ENCODE assay signal across 13 cellular contexts in the genomic region with DNA sequence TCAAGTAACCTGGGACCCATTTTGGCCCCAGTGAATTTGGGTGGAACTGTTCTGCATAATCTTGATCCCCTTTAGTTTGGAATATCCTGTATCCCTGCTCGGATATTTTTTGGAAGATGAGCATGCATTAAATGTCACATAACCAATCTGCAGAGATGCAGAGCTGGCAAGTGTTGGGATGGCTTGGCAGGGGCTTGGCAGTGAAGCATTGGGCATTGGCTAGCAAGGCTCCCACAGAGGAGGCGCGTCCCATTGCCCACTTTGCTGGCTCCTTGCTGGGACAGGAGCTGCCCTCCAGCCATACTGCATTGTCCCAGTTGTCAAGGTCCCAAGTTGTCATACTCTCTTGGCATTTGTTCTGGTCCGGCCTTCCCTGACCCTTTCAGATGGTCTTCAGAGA. TPM values are rescaled to one million over a fixed set of nuclear protein-coding genes. Genes with fewer than 3 reads are reported as not detected.
A peak's percentile ranks its signal among the peaks of the same experiment; 100 is the strongest.
DNase-seq lines count a peak whose midpoint lies in the region; ATAC-seq and TF ChIP-seq lines count a peak whose summit lies in the region.
"Had no signal": no experiment of that assay in that cellular context is flagged by ENCODE, and none has a peak within 500 bp of the region (broad histone marks: within the 10 kb centered on the region; RNA-seq: fewer than 3 reads in every experiment).

No MANE protein-coding gene starts in this region.

- POLR2A ChIA-PET in RWPE1 (lab: Yijun Ruan, JAX; ENCODE audit: low non-redundant PET): no interaction called here

- no peak for TF ChIP-seq CTCF in RWPE1 (conservative IDR thresholded peaks at IDR 0.05; ENCODE audit: low read depth)
- no peak for TF ChIP-seq CTCF in brain (conservative IDR thresholded peaks at IDR 0.05)

- peaks cover 3% of the 10 kb centered on the region for H3K27me3 Mint-ChIP-seq in brain
- H3K27me3 Mint-ChIP-seq in stimulated activated memory B cell treated with anti-CD40 and anti-IgM and Interleukin-4, amounts not matched to agents 10 μg/mL and 1 μg/mL and 100 μg/mL, for 72 hours: peaks cover 46% of the 10 kb centered on the region
- H3K27me3 Mint-ChIP-seq: CD4-positive, CD25-positive, alpha-beta regulatory T cell had no signal

- no peaks in the 10 kb centered on the region for H3K36me3 Mint-ChIP-seq in brain
- H3K36me3 Mint-ChIP-seq in stimulated activated memory B cell treated with anti-CD40 and anti-IgM and Interleukin-4, amounts not matched to agents 10 μg/mL and 1 μg/mL and 100 μg/mL, for 72 hours: no peaks in the 10 kb centered on the region
- H3K36me3 Mint-ChIP-seq: CD4-positive, CD25-positive, alpha-beta regulatory T cell; CD8-positive, alpha-beta memory T cell had no signal

- no peak overlapping the region for H3K4me3 Mint-ChIP-seq in brain
- no peak overlapping the region for H3K4me3 Mint-ChIP-seq in stimulated activated memory B cell treated with anti-CD40 and anti-IgM and Interleukin-4, amounts not matched to agents 10 μg/mL and 1 μg/mL and 100 μg/mL, for 72 hours
- H3K4me3 Mint-ChIP-seq: CD4-positive, CD25-positive, alpha-beta regulatory T cell; CD8-positive, alpha-beta memory T cell had no signal

- DNase-seq in RWPE1 (ENCODE audit: low spot score): no peak
- no peak for DNase-seq in epithelial cell of prostate (ENCODE audit: low read depth, low spot score)
- DNase-seq: BE2C; CD4-positive, CD25-positive, alpha-beta regulatory T cell; CD8-positive, alpha-beta memory T cell; COR-L47; DMS79; GF-D8; GM23248 had no signal

- H3K4me1 Mint-ChIP-seq in brain: peaks cover 66% of the 10 kb centered on the region
- peaks cover 4% of the 10 kb centered on the region for H3K4me1 Mint-ChIP-seq in stimulated activated memory B cell treated with anti-CD40 and anti-IgM and Interleukin-4, amounts not matched to agents 10 μg/mL and 1 μg/mL and 100 μg/mL, for 72 hours

- no peak for ATAC-seq in GM18870 (IDR thresholded peaks at IDR 0.05; ENCODE audit: unreplicated experiment)
- ATAC-seq in GM21515 (IDR thresholded peaks at IDR 0.05; ENCODE audit: unreplicated experiment): no peak
- ATAC-seq in stimulated activated memory B cell treated with anti-CD40 and anti-IgM and Interleukin-4, amounts not matched to agents 10 μg/mL and 1 μg/mL and 100 μg/mL, for 72 hours: no peak

- CTCF ChIA-PET in RWPE1 (lab: Yijun Ruan, JAX): no interaction called here

- H3K9me3 Mint-ChIP-seq in brain: no peaks in the 10 kb centered on the region
- H3K9me3 Mint-ChIP-seq in stimulated activated memory B cell treated with anti-CD40 and anti-IgM and Interleukin-4, amounts not matched to agents 10 μg/mL and 1 μg/mL and 100 μg/mL, for 72 hours: no peaks in the 10 kb centered on the region
- H3K9me3 Mint-ChIP-seq: CD4-positive, CD25-positive, alpha-beta regulatory T cell; CD8-positive, alpha-beta memory T cell had no signal

- peak overlapping the region in 3 of 5 experiments; percentile 33 to 96 (median 52) for H3K27ac Mint-ChIP-seq in brain
- H3K27ac Mint-ChIP-seq in stimulated activated memory B cell treated with anti-CD40 and anti-IgM and Interleukin-4, amounts not matched to agents 10 μg/mL and 1 μg/mL and 100 μg/mL, for 72 hours: no peak overlapping the region
- H3K27ac Mint-ChIP-seq: CD4-positive, CD25-positive, alpha-beta regulatory T cell had no signal

- peak overlapping the region; percentile 52 for H3K27ac ChIP-seq in RWPE1
- H3K27ac ChIP-seq in epithelial cell of prostate: peak overlapping the region; percentile 98
- H3K27ac ChIP-seq: GM23248 had no signal

RNA-seq across cellular contexts. Expression of gene LAMC2, which starts 29.9 kb away (rescaled TPM):
- 0.56 TPM for polyA plus RNA-seq in brain (ENCODE audit: insufficient read depth, low read depth, low replicate concordance)
- polyA plus RNA-seq: CD4-positive, CD25-positive, alpha-beta regulatory T cell; CD8-positive, alpha-beta memory T cell had no signal
